ENCODE assay signal across 14 cellular contexts in genomic region chr12:124592050-124592449, GRCh38. TPM values are rescaled to one million over a fixed set of nuclear protein-coding genes. Genes with fewer than 3 reads are reported as not detected.
DNase-seq lines count a peak whose midpoint lies in the region; TF ChIP-seq lines count a peak whose summit lies in the region.
"Had no signal": no experiment of that assay in that cellular context is flagged by ENCODE, and none has a peak within 500 bp of the region (broad histone marks: within the 10 kb centered on the region; RNA-seq: fewer than 3 reads in every experiment).

No MANE protein-coding gene starts in this region.

- CTCF ChIA-PET in PC-9 (lab: Charles Lee) = no interaction called here

- H3K27me3 ChIP-seq in PC-9 (ENCODE audit: insufficient read depth, low read depth) = no peaks in the 10 kb centered on the region
- H3K27me3 ChIP-seq in neural progenitor cell = no peaks in the 10 kb centered on the region
- H3K27me3 ChIP-seq: pancreas had no signal

- no TSS peak for BruUV-seq in PC-9 (replicated peaks; lab: Mats Ljungman, UMichigan)

- H3K36me3 ChIP-seq in PC-9 (ENCODE audit: low read depth) = no peaks in the 10 kb centered on the region
- no peaks in the 10 kb centered on the region for H3K36me3 ChIP-seq in neural progenitor cell
- H3K36me3 ChIP-seq: pancreas had no signal

- H3K4me2 ChIP-seq in PC-9 = peak overlapping the region; percentile 13; the same call in 1 of the 2 replicates
- no peak overlapping the region for H3K4me2 ChIP-seq in neural progenitor cell

- H3K4me3 Mint-ChIP-seq in neural progenitor cell = no peak overlapping the region
- H3K4me3 Mint-ChIP-seq in activated T-cell treated with anti-CD3 and anti-CD28 coated beads, Interleukin-2, amount 50 U/mL, for 24 hours = no peak overlapping the region

- H4K20me1 ChIP-seq in PC-9 (ENCODE audit: insufficient read depth) = no peaks in the 10 kb centered on the region
- no peaks in the 10 kb centered on the region for H4K20me1 ChIP-seq in neural progenitor cell (ENCODE audit: low read depth)

- H3K9me3 Mint-ChIP-seq in neural progenitor cell = peaks cover 9% of the 10 kb centered on the region
- H3K9me3 Mint-ChIP-seq in activated T-cell treated with anti-CD3 and anti-CD28 coated beads, Interleukin-2, amount 50 U/mL, for 24 hours = peaks cover 5% of the 10 kb centered on the region

- H3K9ac ChIP-seq in neural progenitor cell = no peak overlapping the region

- H3F3A ChIP-seq in PC-9 (ENCODE audit: insufficient read depth, low read depth) (no peaks in the 10 kb centered on the region), neural progenitor cell (ENCODE audit: low read depth) (no peaks in the 10 kb centered on the region)

- no peaks in the 10 kb centered on the region for H3K79me2 ChIP-seq in PC-9 (ENCODE audit: low read depth)
- H3K79me2 ChIP-seq in neural progenitor cell (ENCODE audit: low read depth) = no peaks in the 10 kb centered on the region

- TF ChIP-seq CTCF in PC-9 (conservative IDR thresholded peaks at IDR 0.05) = no peak
- TF ChIP-seq CTCF in neural progenitor cell (IDR thresholded peaks at IDR 0.05) = no peak

- H3K9me2 ChIP-seq in PC-9 (ENCODE audit: insufficient read depth) = no peaks in the 10 kb centered on the region

- no peaks in the 10 kb centered on the region for H3K36me3 Mint-ChIP-seq in neural progenitor cell
- no peaks in the 10 kb centered on the region for H3K36me3 Mint-ChIP-seq in activated T-cell treated with anti-CD3 and anti-CD28 coated beads, Interleukin-2, amount 50 U/mL, for 24 hours (ENCODE audit: low read depth)

- peaks cover 4% of the 10 kb centered on the region for H3K27me3 Mint-ChIP-seq in neural progenitor cell (ENCODE audit: insufficient read depth, low read depth)
- peaks cover 7% of the 10 kb centered on the region for H3K27me3 Mint-ChIP-seq in activated T-cell treated with anti-CD3 and anti-CD28 coated beads, Interleukin-2, amount 50 U/mL, for 24 hours

- POLR2A ChIA-PET in PC-9 (lab: Charles Lee; ENCODE audit: unreplicated experiment) = no interaction called here

- H3K9me3 ChIP-seq in PC-9 (ENCODE audit: insufficient read depth, low read depth) (no peaks in the 10 kb centered on the region), neural progenitor cell (ENCODE audit: low read depth) (no peaks in the 10 kb centered on the region)
- H3K9me3 ChIP-seq: pancreas had no signal

- H3K27ac ChIP-seq in PC-9 (0 out of 2 replicates have a peak overlapping the region, but pooled peaks have one; percentile 20), neural progenitor cell (no peak overlapping the region)
- H3K27ac ChIP-seq: pancreas had no signal

- intact Hi-C loops in PC-9 (cut with micrococcal nuclease; ENCODE audit: unreplicated experiment) = no loop called here

- H3K4me3 ChIP-seq in PC-9 (no peak overlapping the region), neural progenitor cell (no peak overlapping the region)
- H3K4me3 ChIP-seq: GM12878, pancreas had no signal

- H3K4me1 Mint-ChIP-seq in neural progenitor cell = peaks cover 7% of the 10 kb centered on the region
- peaks cover 17% of the 10 kb centered on the region for H3K4me1 Mint-ChIP-seq in activated T-cell treated with anti-CD3 and anti-CD28 coated beads, Interleukin-2, amount 50 U/mL, for 24 hours (ENCODE audit: low read depth)

- H3K27ac Mint-ChIP-seq in neural progenitor cell = peak overlapping the region; percentile 21
- no peak overlapping the region for H3K27ac Mint-ChIP-seq in activated T-cell treated with anti-CD3 and anti-CD28 coated beads, Interleukin-2, amount 50 U/mL, for 24 hours

- H3K4me1 ChIP-seq in PC-9 (replicated peaks; ENCODE audit: insufficient read depth) (peaks cover 14% of the 10 kb centered on the region), neural progenitor cell (no peaks in the 10 kb centered on the region)
- H3K4me1 ChIP-seq: pancreas had no signal

- H2AFZ ChIP-seq in PC-9 (no peak overlapping the region), neural progenitor cell (replicated peaks) (no peak overlapping the region)

- peak; percentile 67 for DNase-seq in EL
- DNase-seq in PC-9 = no peak
- peak; percentile 84 for DNase-seq in dermis blood vessel endothelial cell
- no peak for DNase-seq in neural progenitor cell (ENCODE audit: low spot score)
- no peak for DNase-seq in activated CD4-positive, alpha-beta T cell treated with anti-CD3 and anti-CD28 coated beads for 1 hour
- no peak for DNase-seq in activated T-cell treated with anti-CD3 and anti-CD28 coated beads, Interleukin-2, amount 50 U/mL, for 24 hours
- DNase-seq in C1 segment of cervical spinal cord (lab: John Stamatoyannopoulos, UW) = no peak
- DNase-seq in COLO668 (lab: John Stamatoyannopoulos, UW; ENCODE audit: unreplicated experiment) = no peak
- DNase-seq: Caco-2; NCI-H510A; SIG-M5; stimulated activated naive CD4-positive, alpha-beta T cell had no signal

RNA-seq across cellular contexts. Expression of gene NCOR2, which starts 24.6 kb away (rescaled TPM):
- total RNA-seq in PC-9 (2021) (319 and 368 TPM in 2 replicates), dermis blood vessel endothelial cell (25.7 and 44.3 TPM in 2 replicates), neural progenitor cell (ENCODE audit: low replicate concordance) (14.3 and 18.0 TPM in 2 replicates)

Comparison
In these comparisons a context has a peak if more than half of its experiments do, and no peak if none do; other contexts are left out.
1. DNase-seq: peak in EL (single experiment) and dermis blood vessel endothelial cell (single experiment); none in PC-9 (0 of 2), neural progenitor cell (single experiment), activated CD4-positive, alpha-beta T cell treated with anti-CD3 and anti-CD28 coated beads for 1 hour (single experiment), activated T-cell treated with anti-CD3 and anti-CD28 coated beads, Interleukin-2, amount 50 U/mL, for 24 hours (single experiment), C1 segment of cervical spinal cord (0 of 14) and COLO668 (single experiment).